ENCODE assay signal across 9 cellular contexts in the genomic region with DNA sequence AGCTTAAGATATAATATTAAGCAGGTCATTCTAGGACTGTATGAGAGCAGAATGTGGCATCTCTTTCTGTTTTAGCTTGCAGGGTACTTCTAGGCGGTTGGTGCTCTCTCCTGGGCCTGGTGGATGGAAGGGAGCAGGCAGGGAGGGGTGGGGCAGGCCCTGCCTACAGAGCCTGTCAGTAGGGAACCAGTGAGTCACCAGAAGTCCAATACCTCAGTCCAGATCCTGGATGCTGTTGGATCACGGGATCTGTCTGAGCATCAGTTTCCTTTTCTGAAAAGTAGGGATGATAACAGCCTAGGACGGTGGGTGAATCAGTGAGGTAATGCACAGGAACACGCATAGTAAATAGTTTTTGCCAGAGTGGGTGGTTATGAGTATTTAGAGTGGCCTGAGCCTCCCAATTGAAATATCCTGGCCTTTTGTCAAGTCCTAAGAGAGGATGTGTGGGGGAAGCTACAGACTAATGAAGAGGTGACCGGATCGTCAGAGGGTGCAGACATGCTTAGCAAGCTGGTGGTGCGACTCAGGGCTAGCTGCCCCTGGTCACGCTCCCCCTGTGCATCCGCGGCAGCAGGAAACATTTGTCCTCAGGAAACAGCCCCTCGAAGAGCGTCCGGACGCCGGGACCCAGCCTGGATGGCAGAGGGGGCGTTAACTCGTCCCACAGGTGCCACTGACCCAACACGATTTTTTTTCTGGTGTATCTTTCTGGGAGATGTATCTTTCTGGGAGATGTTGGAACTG. TPM values are rescaled to one million over a fixed set of nuclear protein-coding genes. Genes with fewer than 3 reads are reported as not detected.
A peak's percentile ranks its signal among the peaks of the same experiment; 100 is the strongest.
DNase-seq lines count a peak whose midpoint lies in the region; ATAC-seq and TF ChIP-seq lines count a peak whose summit lies in the region.
"Had no signal": no experiment of that assay in that cellular context is flagged by ENCODE, and none has a peak within 500 bp of the region (broad histone marks: within the 10 kb centered on the region; RNA-seq: fewer than 3 reads in every experiment).

No MANE protein-coding gene starts in this region.

- intact Hi-C loops in dorsolateral prefrontal cortex (cut with DNase I), result loop anchor here in 1 of 2 donors (5.0 kb wide), 1 partner anchor 84 kb away; no protein-coding TSS in a partner anchor
- intact Hi-C loops in mucosa of descending colon (cut with DNase I, micrococcal nuclease), result loop anchor here in 1 of 2 donors (5.0 kb wide), 2 partner anchors 139 to 229 kb away; no protein-coding TSS in a partner anchor
- intact Hi-C loops in aorta (cut with DNase I), result loop anchor here in 1 of 2 donors (5.0 kb wide), 1 partner anchor 229 kb away; no protein-coding TSS in a partner anchor

- H3K27ac ChIP-seq in dorsolateral prefrontal cortex, result peak overlapping the region in 47 of 59 donors; percentile 0 to 98 (median 51)
- peak overlapping the region in 1 of 2 donors; percentile 75 for H3K27ac ChIP-seq in aorta (ENCODE audit: low read depth in 1 of 2, low read length in 2 of 2)

- ATAC-seq in mucosa of descending colon, result peak; percentile 39
- peak; percentile 45 for ATAC-seq in aorta (ENCODE audit: low FRiP score)
- ATAC-seq in GM21717 (IDR thresholded peaks at IDR 0.05; ENCODE audit: unreplicated experiment), result no peak
- ATAC-seq in HG03196 (IDR thresholded peaks at IDR 0.05; ENCODE audit: unreplicated experiment), result no peak

- H3K4me1 ChIP-seq in mucosa of descending colon (ENCODE audit: low read depth) (peaks cover 4% of the 10 kb centered on the region), aorta (ENCODE audit: control insufficient read depth in 1 of 2, insufficient read depth in 2 of 2, low read length in 2 of 2) (no peaks in the 10 kb centered on the region)

- TF ChIP-seq CTCF in dorsolateral prefrontal cortex (IDR thresholded peaks at IDR 0.05 in 54 of 56, conservative IDR thresholded peaks at IDR 0.05 in 2 of 56; ENCODE audit: low read depth in 1 of 56, partially characterized antibody in 56 of 56) (no peak), mucosa of descending colon (IDR thresholded peaks at IDR 0.05) (no peak)

- no peaks in the 10 kb centered on the region for H3K36me3 ChIP-seq in mucosa of descending colon (ENCODE audit: low read depth)
- H3K36me3 ChIP-seq in aorta (ENCODE audit: control insufficient read depth in 1 of 2, insufficient read depth in 2 of 2, low read length in 1 of 2), result no peaks in the 10 kb centered on the region

- no peaks in the 10 kb centered on the region for H3K9me3 ChIP-seq in mucosa of descending colon
- H3K9me3 ChIP-seq in aorta (ENCODE audit: control insufficient read depth, low read length), result no peaks in the 10 kb centered on the region

- peak; percentile 90 for DNase-seq in NCI-H226
- no peak for DNase-seq in dorsolateral prefrontal cortex
- DNase-seq in mucosa of descending colon, result peak in 1 of 3 donors; percentile 28
- peak in 1 of 2 donors; percentile 64 for DNase-seq in aorta
- no peak for DNase-seq in NCI-H345 (lab: John Stamatoyannopoulos, UW)
- DNase-seq: activated CD4-positive, alpha-beta T cell treated with anti-CD3 and anti-CD28 coated beads for 1 hour; OCI-M1 had no signal

- H3K27me3 ChIP-seq in dorsolateral prefrontal cortex (no peaks in the 10 kb centered on the region), aorta (ENCODE audit: control insufficient read depth in 1 of 2, insufficient read depth in 2 of 2, low read length in 1 of 2) (no peaks in the 10 kb centered on the region)

- 70 to 78% methylated on average over 18 of the region's 18 CpGs for WGBS in aorta, 2 donors

- H3K4me3 ChIP-seq in dorsolateral prefrontal cortex (no peak overlapping the region), mucosa of descending colon (no peak overlapping the region), aorta (ENCODE audit: low read length in 2 of 2) (no peak overlapping the region)

RNA-seq across cellular contexts. Expression of a gene that starts 23.9 kb away (rescaled TPM):
- total RNA-seq in dorsolateral prefrontal cortex (100 to 1,000 TPM in 17 of 120 experiments, 10 to 100 TPM in 103; 53.8 to 141 (median 77.6) TPM), mucosa of descending colon (10 to 100 TPM; 13.7 to 64.3 (median 16.7) TPM), aorta (100 to 1,000 TPM; 167 to 236 TPM)
- polyA plus RNA-seq in aorta, result 10 to 100 TPM in 1 of 2 donors, 1 to 10 TPM in 1; 8.3 to 33.8 TPM

RNA-seq across cellular contexts. Expression of a gene that starts 55.9 kb away (rescaled TPM):
- total RNA-seq in dorsolateral prefrontal cortex (1,000 to 10,000 TPM in 2 of 120 experiments, 100 to 1,000 TPM in 118; 225 to 1,268 (median 522) TPM), mucosa of descending colon (1,000 to 10,000 TPM in 1 of 3 donors, 100 to 1,000 TPM in 2; 150 to 1,587 (median 214) TPM), aorta (1,000 to 10,000 TPM in 1 of 2 donors, 100 to 1,000 TPM in 1; 599 to 1,490 TPM)
- polyA plus RNA-seq in aorta, result 100 to 1,000 TPM; 703 to 838 TPM

Comparison
In these comparisons a context has a peak if more than half of its experiments do, and no peak if none do; other contexts are left out.
1. ATAC-seq: peak in mucosa of descending colon (single experiment) and aorta (single experiment); none in GM21717 (single experiment) and HG03196 (single experiment).